Comparison of ENCODE assay signal across 8 cellular contexts in genomic region chr19:18418034-18418724, GRCh38. TPM values are rescaled to one million over a fixed set of nuclear protein-coding genes. Genes with fewer than 3 reads are reported as not detected.
DNase-seq lines count a peak whose midpoint lies in the region; ATAC-seq and TF ChIP-seq lines count a peak whose summit lies in the region.

No MANE protein-coding gene starts in this region.

- intact Hi-C loops in IMR-90 (cut with micrococcal nuclease) = loop anchor here (5.0 to 10.0 kb wide), 2 partner anchors 141 to 213 kb away; partner anchors contain the start of gene RAB3A

- no peak for TF ChIP-seq POLR2A in IMR-90 (IDR thresholded peaks at IDR 0.05; ENCODE audit: low read depth, low read length)

- peak overlapping the region; percentile 99 for H2AK9ac ChIP-seq in IMR-90 (replicated peaks; ENCODE audit: low read depth, low read length, poor library complexity)

- H3K4me2 ChIP-seq in IMR-90 (ENCODE audit: low read depth, low read length) = peak overlapping the region; percentile 59

- H3K36me3 ChIP-seq in IMR-90 (ENCODE audit: control insufficient read depth, insufficient read depth, low read length) (no peaks in the 10 kb centered on the region), brain microvascular endothelial cell (replicated peaks) (peaks cover 2% of the 10 kb centered on the region), mesodermal cell (ENCODE audit: control insufficient read depth, insufficient read depth, low read length) (peaks cover 4% of the 10 kb centered on the region)

- peak overlapping the region; percentile 79 for H3K14ac ChIP-seq in IMR-90 (replicated peaks; ENCODE audit: low read depth, low read length)

- H3K4me1 ChIP-seq in IMR-90 (ENCODE audit: control insufficient read depth, insufficient read depth, low read length) (peaks cover 37% of the 10 kb centered on the region), mesodermal cell (ENCODE audit: control insufficient read depth, insufficient read depth, low read length, poor library complexity, severe bottlenecking) (peaks cover 27% of the 10 kb centered on the region)

- peaks cover 16% of the 10 kb centered on the region; the same call in 1 of the 2 replicates for H3K9me1 ChIP-seq in IMR-90 (ENCODE audit: insufficient read depth, low read length)

- peak overlapping the region; percentile 88 to 100 for H4K8ac ChIP-seq in IMR-90 (ENCODE audit: low read depth in 2 of 2, low read length in 2 of 2)

- ATAC-seq in IMR-90 (ENCODE audit: low read depth) (no peak), HG03460 (IDR thresholded peaks at IDR 0.05; ENCODE audit: unreplicated experiment) (no peak), HG03469 (IDR thresholded peaks at IDR 0.05; ENCODE audit: unreplicated experiment) (no peak)

- CTCF ChIA-PET in AG04449 (lab: Yijun Ruan, JAX) (interaction anchor here (1.0 to 11.8 kb wide), 13 partner anchors 8 to 170 kb away, joined by 3 to 298 read pairs (median 6); partner anchors contain the start of genes GDF15, JUND, PGPEP1 and REX1BD), IMR-90 (lab: Yijun Ruan, JAX) (interaction anchor here (0.8 to 1.2 kb wide), 3 partner anchors 89 to 140 kb away, joined by 3 to 4 read pairs (median 3); no protein-coding TSS in a partner anchor)

- peak overlapping the region; percentile 91 for H4K5ac ChIP-seq in IMR-90 (ENCODE audit: low read depth, low read length)

- H2BK20ac ChIP-seq in IMR-90 (ENCODE audit: low read depth, low read length) = peak overlapping the region; percentile 79

- peak overlapping the region; percentile 52 for H3K18ac ChIP-seq in IMR-90 (ENCODE audit: low read depth, low read length)

- POLR2A ChIA-PET in AG04449 (lab: Yijun Ruan, JAX) = interaction anchor here (1.0 to 5.9 kb wide), 8 partner anchors 17 to 138 kb away, joined by 3 to 42 read pairs (median 4); partner anchors contain the start of genes GDF15 and JUND
- POLR2A ChIA-PET in IMR-90 (lab: Charles Lee; ENCODE audit: unreplicated experiment) = no interaction called here

- peak overlapping the region; percentile 91 for H4K91ac ChIP-seq in IMR-90 (ENCODE audit: insufficient read depth, low read depth, low read length)

- in situ Hi-C loops in IMR-90 (cut with MboI; ENCODE audit: low sequenced_read_pairs) (loop anchor here (10.0 kb wide), 2 partner anchors 223 to 303 kb away; partner anchors contain the start of gene MPV17L2), brain microvascular endothelial cell (cut with HindIII; ENCODE audit: low pct_ligation_motif_present, low sequenced_read_pairs) (no loop called here)

- H3K23ac ChIP-seq in IMR-90 (ENCODE audit: low read depth, low read length) = peak overlapping the region; percentile 63

- dilution Hi-C loops in IMR-90 (cut with HindIII; ENCODE audit: low sequenced_read_pairs, unreplicated experiment) = no loop called here

- H2AK5ac ChIP-seq in IMR-90 (ENCODE audit: low read depth, low read length) = peak overlapping the region; percentile 94

- no peak for TF ChIP-seq RAD21 in IMR-90 (IDR thresholded peaks at IDR 0.05; ENCODE audit: low read length)

- DNase-seq in AG04449 (ENCODE audit: low read depth, low spot score) (no peak), IMR-90 (no peak), brain microvascular endothelial cell (no peak), ureter (ENCODE audit: low spot score) (peak; percentile 69), NCI-H526 (lab: John Stamatoyannopoulos, UW) (no peak)

- H2BK15ac ChIP-seq in IMR-90 (ENCODE audit: low read depth, low read length) = peak overlapping the region; percentile 87; the same call in 1 of the 3 replicates

- peaks cover 0 to 43% of the 10 kb centered on the region in 2 experiments; a peak in 3 of 4 replicates for H3K79me1 ChIP-seq in IMR-90 (ENCODE audit: low read depth in 1 of 2, low read length in 2 of 2)

- H3K4me3 ChIP-seq in AG04449 (ENCODE audit: low read depth, low read length) = peak overlapping the region; percentile 29
- peak overlapping the region; percentile 2; the same call in 1 of the 2 replicates for H3K4me3 ChIP-seq in IMR-90 (ENCODE audit: insufficient read depth, low read depth, low read length)
- peak overlapping the region; percentile 33 for H3K4me3 ChIP-seq in brain microvascular endothelial cell (ENCODE audit: low read depth, low read length)
- H3K4me3 ChIP-seq in mesodermal cell (ENCODE audit: extremely low read depth, insufficient read depth, low read length, poor library complexity, severe bottlenecking) = peak overlapping the region; percentile 36

- H3K27me3 ChIP-seq in IMR-90 (ENCODE audit: control insufficient read depth, insufficient read depth, low read length) (no peaks in the 10 kb centered on the region), brain microvascular endothelial cell (replicated peaks) (no peaks in the 10 kb centered on the region)

- WGBS in IMR-90 (ENCODE audit: extremely low coverage in 2 of 2, insufficient read length in 1 of 2), 2 experiments = 29% methylated on average over 17 of the region's 39 CpGs; no CpG with 5 or more reads in 1 of the 2 experiments
- WGBS in mesodermal cell (ENCODE audit: insufficient coverage in 2 of 2), 2 experiments = 32 to 40% methylated on average over 26 to 27 of the region's 39 CpGs

- BruUV-seq in IMR-90 (replicated peaks; lab: Mats Ljungman, UMichigan) = no TSS peak

- H3K4ac ChIP-seq in IMR-90 (ENCODE audit: low read depth, low read length) = peak overlapping the region; percentile 96

- peak overlapping the region; percentile 71 for H2BK5ac ChIP-seq in IMR-90 (ENCODE audit: low read depth, low read length, poor library complexity, severe bottlenecking)

- TF ChIP-seq CTCF in AG04449 (IDR thresholded peaks at IDR 0.05; ENCODE audit: insufficient read depth, low read length, missing control alignments) = no peak
- no peak for TF ChIP-seq CTCF in IMR-90 (conservative IDR thresholded peaks at IDR 0.05; ENCODE audit: low read depth, low read length)
- TF ChIP-seq CTCF in brain microvascular endothelial cell (IDR thresholded peaks at IDR 0.05; ENCODE audit: low read depth, low read length, missing control alignments) = no peak

- H3K9me3 ChIP-seq in IMR-90 (ENCODE audit: control insufficient read depth, insufficient read depth, low read length) (no peaks in the 10 kb centered on the region), mesodermal cell (ENCODE audit: control insufficient read depth, low read length) (no peaks in the 10 kb centered on the region)

- peak overlapping the region; percentile 58 for H3K9ac ChIP-seq in IMR-90 (ENCODE audit: low read depth, low read length)

- H3K56ac ChIP-seq in IMR-90 (ENCODE audit: extremely low read depth, insufficient read depth, low read length) = 0 out of 2 replicates have a peak overlapping the region, but pooled peaks have one; percentile 32

- H3K27ac ChIP-seq in IMR-90 (ENCODE audit: insufficient read depth, low read length) (peak overlapping the region; percentile 90), brain microvascular endothelial cell (peak overlapping the region; percentile 98), mesodermal cell (ENCODE audit: low read depth, low read length, severe bottlenecking) (peak overlapping the region; percentile 100)

- peak overlapping the region; percentile 97 for H2AFZ ChIP-seq in IMR-90 (replicated peaks; ENCODE audit: low read length, poor library complexity)

- H4K20me1 ChIP-seq in IMR-90 (ENCODE audit: insufficient read depth, low read length) = peaks cover 29% of the 10 kb centered on the region

- peak overlapping the region; percentile 86 for H2BK120ac ChIP-seq in IMR-90 (ENCODE audit: low read depth, low read length)

TF ChIP-seq in IMR-90, 13 proteins besides CTCF, POLR2A, EP300 and RAD21:
- no peak for TF ChIP-seq CHD1 (IDR thresholded peaks at IDR 0.05; ENCODE audit: low read depth, low read length)
- peak; percentile 81 for TF ChIP-seq BHLHE40 (IDR thresholded peaks at IDR 0.05; ENCODE audit: low read depth, low read length)
- peak; percentile 35; the same call in 1 of the 2 replicates for TF ChIP-seq USF2 (IDR thresholded peaks at IDR 0.05; ENCODE audit: low read depth, low read length)

RNA-seq across cellular contexts. Expression of gene SSBP4, which starts 1.0 kb away (rescaled TPM):
- total RNA-seq in IMR-90 (2012; rRNA removed) (13.3 and 14.9 TPM in 2 replicates), ureter (74.7 TPM)
- 39.7 and 48.1 TPM in 2 replicates for polyA plus RNA-seq in IMR-90 (2012; rRNA removed)
- polyA plus RNA-seq in IMR-90 (2012; cell fraction: cytosol; rRNA removed) = 36.0 and 75.3 TPM in 2 replicates
- polyA plus RNA-seq in IMR-90 (2012; cell fraction: nucleus; rRNA removed; ENCODE audit: low replicate concordance) = 110 and 323 TPM in 2 replicates
- 89.4 TPM for polyA plus RNA-seq in mesodermal cell (2013, experiment 1 of 2)
- 70.1 TPM for polyA plus RNA-seq in mesodermal cell (2013, experiment 2 of 2)

RNA-seq across cellular contexts. Expression of gene ISYNA1, which starts 19.8 kb away (rescaled TPM):
- total RNA-seq in IMR-90 (2012; rRNA removed) = 3.4 and 3.9 TPM in 2 replicates
- 24.7 and 29.4 TPM in 2 replicates for polyA plus RNA-seq in IMR-90 (2012; rRNA removed)
- polyA plus RNA-seq in IMR-90 (2012; cell fraction: cytosol; rRNA removed) = 12.2 and 29.5 TPM in 2 replicates
- 118 and 248 TPM in 2 replicates for polyA plus RNA-seq in IMR-90 (2012; cell fraction: nucleus; rRNA removed; ENCODE audit: low replicate concordance)
- polyA plus RNA-seq in mesodermal cell (2013, experiment 1 of 2) = 302 TPM
- polyA plus RNA-seq in mesodermal cell (2013, experiment 2 of 2) = 255 TPM
- 116 TPM for total RNA-seq in ureter

RNA-seq across cellular contexts. Expression of gene LRRC25, which starts 20.8 kb away (rescaled TPM):
- total RNA-seq in IMR-90 (2012; rRNA removed) (not detected in 2 replicates), ureter (3.6 TPM)
- polyA plus RNA-seq in IMR-90 (2012; rRNA removed) = 0.03 TPM in 1 of 2 replicates, not detected in the other
- polyA plus RNA-seq in IMR-90 (2012; cell fraction: cytosol; rRNA removed) = 0.08 and 0.09 TPM in 2 replicates
- polyA plus RNA-seq in IMR-90 (2012; cell fraction: nucleus; rRNA removed; ENCODE audit: low replicate concordance) = 0.08 TPM in 1 of 2 replicates, not detected in the other
- polyA plus RNA-seq in mesodermal cell (2013, experiment 1 of 2) = not detected
- not detected for polyA plus RNA-seq in mesodermal cell (2013, experiment 2 of 2)

RNA-seq across cellular contexts. Expression of gene GDF15, which starts 32.2 kb away (rescaled TPM):
- total RNA-seq in IMR-90 (2012; rRNA removed) (5.6 and 10.3 TPM in 2 replicates), ureter (84.1 TPM)
- polyA plus RNA-seq in IMR-90 (2012; rRNA removed) = 43.5 and 49.8 TPM in 2 replicates
- polyA plus RNA-seq in IMR-90 (2012; cell fraction: cytosol; rRNA removed) = 84.3 and 176 TPM in 2 replicates
- 56.9 and 109 TPM in 2 replicates for polyA plus RNA-seq in IMR-90 (2012; cell fraction: nucleus; rRNA removed; ENCODE audit: low replicate concordance)
- 38.5 TPM for polyA plus RNA-seq in mesodermal cell (2013, experiment 1 of 2)
- polyA plus RNA-seq in mesodermal cell (2013, experiment 2 of 2) = 29.4 TPM

Comparison
In these comparisons a context has a peak if more than half of its experiments do, and no peak if none do; other contexts are left out.
1. RNA of gene ISYNA1, which starts 19.8 kb away (total RNA-seq): 116 TPM in ureter (single experiment); 3.4 to 3.9 TPM in IMR-90; every median in the first group is over 10 times any median in the second.
2. Peak in every context shown above with its lines, with median percentiles within 50 percentile points of each other: H3K4me3 ChIP-seq and H3K27ac ChIP-seq.